3 cellular contexts compared by ENCODE assay signal in the genomic region with DNA sequence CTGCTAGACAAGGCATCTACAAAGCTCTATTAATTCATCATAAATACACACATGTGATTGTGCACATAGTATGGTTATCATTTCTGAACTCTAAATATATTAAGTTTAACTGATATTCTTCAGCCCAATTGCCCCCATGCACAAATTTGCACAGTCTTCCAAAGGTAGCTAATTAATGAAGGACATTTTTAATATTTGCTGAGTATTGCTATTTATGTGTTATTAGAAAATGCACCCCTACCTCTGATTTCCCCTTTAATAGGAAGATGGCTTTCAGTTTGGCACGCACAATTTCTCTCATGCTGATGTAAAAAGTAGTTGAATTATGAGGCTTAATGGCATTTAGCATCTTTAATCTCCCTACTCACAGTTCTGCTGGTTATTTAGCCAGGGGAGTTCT.
TF ChIP-seq lines count a peak whose summit lies in the region.

No MANE protein-coding gene starts in this region.

TF ChIP-seq in HepG2, 621 proteins besides CTCF, POLR2A, EP300 and RAD21:
- TF ChIP-seq ZBTB1 (CRISPR knock-in tag; IDR thresholded peaks at IDR 0.05; ENCODE audit: borderline replicate concordance) (no peak), MAFK (conservative IDR thresholded peaks at IDR 0.05 in 1 of 2, IDR thresholded peaks at IDR 0.05 in 1 of 2; ENCODE audit: low read length in 2 of 2) (peak; percentile 10 to 71; a peak in 2 of 4 replicates), TAF1 (CRISPR knock-in tag; IDR thresholded peaks at IDR 0.05) (no peak), GABPB1 (CRISPR knock-in tag; IDR thresholded peaks at IDR 0.05) (no peak), MYC (CRISPR knock-in tag; IDR thresholded peaks at IDR 0.05; ENCODE audit: borderline replicate concordance) (no peak), MYNN (CRISPR knock-in tag; IDR thresholded peaks at IDR 0.05; ENCODE audit: low read depth) (no peak), MAFF (IDR thresholded peaks at IDR 0.05; ENCODE audit: low read depth, low read length) (peak; percentile 62), ZSCAN30 (CRISPR knock-in tag; IDR thresholded peaks at IDR 0.05) (no peak)
- TF ChIP-seq, protein P1, sequence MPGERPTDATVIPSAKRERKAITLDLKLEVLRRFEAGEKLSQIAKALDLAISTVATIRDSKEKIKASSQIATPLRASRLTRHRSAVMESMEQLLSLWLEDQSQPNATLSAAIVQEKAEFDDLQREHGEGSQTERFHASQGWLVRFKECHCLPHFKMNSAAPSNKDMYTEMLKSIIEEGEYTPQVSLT (CRISPR knock-in tag; IDR thresholded peaks at IDR 0.05; ENCODE audit: borderline replicate concordance, low read depth) = no peak
- TF ChIP-seq, protein P2, sequence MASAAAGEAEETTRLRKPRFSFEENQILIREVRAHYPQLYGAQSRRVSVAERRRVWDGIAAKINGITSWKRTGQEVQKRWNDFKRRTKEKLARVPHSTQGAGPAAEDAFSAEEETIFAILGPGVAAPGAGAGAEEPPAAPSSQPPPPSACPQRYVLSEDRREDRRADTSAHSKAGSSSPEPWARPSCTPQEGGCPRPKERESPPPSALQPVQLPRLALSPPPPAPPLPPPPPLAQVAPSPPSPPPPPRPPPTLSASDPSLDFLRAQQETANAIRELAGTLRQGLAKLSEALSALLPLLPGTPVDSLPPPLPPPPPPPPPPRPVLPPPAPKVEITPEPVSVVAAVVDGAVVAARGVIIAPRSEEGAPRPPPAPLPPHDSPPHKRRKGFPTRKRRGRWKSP (CRISPR knock-in tag; IDR thresholded peaks at IDR 0.05) = no peak
- TF ChIP-seq, protein P3, sequence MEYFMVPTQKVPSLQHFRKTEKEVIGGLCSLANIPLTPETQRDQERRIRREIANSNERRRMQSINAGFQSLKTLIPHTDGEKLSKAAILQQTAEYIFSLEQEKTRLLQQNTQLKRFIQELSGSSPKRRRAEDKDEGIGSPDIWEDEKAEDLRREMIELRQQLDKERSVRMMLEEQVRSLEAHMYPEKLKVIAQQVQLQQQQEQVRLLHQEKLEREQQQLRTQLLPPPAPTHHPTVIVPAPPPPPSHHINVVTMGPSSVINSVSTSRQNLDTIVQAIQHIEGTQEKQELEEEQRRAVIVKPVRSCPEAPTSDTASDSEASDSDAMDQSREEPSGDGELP (IDR thresholded peaks at IDR 0.05; ENCODE audit: borderline replicate concordance, low read depth) = no peak
- TF ChIP-seq, protein P4, sequence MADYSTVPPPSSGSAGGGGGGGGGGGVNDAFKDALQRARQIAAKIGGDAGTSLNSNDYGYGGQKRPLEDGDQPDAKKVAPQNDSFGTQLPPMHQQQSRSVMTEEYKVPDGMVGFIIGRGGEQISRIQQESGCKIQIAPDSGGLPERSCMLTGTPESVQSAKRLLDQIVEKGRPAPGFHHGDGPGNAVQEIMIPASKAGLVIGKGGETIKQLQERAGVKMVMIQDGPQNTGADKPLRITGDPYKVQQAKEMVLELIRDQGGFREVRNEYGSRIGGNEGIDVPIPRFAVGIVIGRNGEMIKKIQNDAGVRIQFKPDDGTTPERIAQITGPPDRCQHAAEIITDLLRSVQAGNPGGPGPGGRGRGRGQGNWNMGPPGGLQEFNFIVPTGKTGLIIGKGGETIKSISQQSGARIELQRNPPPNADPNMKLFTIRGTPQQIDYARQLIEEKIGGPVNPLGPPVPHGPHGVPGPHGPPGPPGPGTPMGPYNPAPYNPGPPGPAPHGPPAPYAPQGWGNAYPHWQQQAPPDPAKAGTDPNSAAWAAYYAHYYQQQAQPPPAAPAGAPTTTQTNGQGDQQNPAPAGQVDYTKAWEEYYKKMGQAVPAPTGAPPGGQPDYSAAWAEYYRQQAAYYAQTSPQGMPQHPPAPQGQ (CRISPR knock-in tag; IDR thresholded peaks at IDR 0.05; ENCODE audit: borderline replicate concordance) = no peak
- TF ChIP-seq, protein P5, sequence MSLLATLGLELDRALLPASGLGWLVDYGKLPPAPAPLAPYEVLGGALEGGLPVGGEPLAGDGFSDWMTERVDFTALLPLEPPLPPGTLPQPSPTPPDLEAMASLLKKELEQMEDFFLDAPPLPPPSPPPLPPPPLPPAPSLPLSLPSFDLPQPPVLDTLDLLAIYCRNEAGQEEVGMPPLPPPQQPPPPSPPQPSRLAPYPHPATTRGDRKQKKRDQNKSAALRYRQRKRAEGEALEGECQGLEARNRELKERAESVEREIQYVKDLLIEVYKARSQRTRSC (CRISPR knock-in tag; IDR thresholded peaks at IDR 0.05; ENCODE audit: low read depth) = no peak

TF ChIP-seq in A549, 52 proteins besides CTCF, POLR2A, EP300 and RAD21:
- TF ChIP-seq MAFK (IDR thresholded peaks at IDR 0.05; ENCODE audit: partially characterized antibody) (peak; percentile 36), CHD4 (IDR thresholded peaks at IDR 0.05; ENCODE audit: borderline replicate concordance) (no peak)

TF ChIP-seq in IMR-90, 13 proteins besides CTCF, POLR2A, EP300 and RAD21:
- peak; percentile 42; the same call in 1 of the 2 replicates for TF ChIP-seq MAFK (IDR thresholded peaks at IDR 0.05; ENCODE audit: low read depth, low read length)
- TF ChIP-seq, protein P6, sequence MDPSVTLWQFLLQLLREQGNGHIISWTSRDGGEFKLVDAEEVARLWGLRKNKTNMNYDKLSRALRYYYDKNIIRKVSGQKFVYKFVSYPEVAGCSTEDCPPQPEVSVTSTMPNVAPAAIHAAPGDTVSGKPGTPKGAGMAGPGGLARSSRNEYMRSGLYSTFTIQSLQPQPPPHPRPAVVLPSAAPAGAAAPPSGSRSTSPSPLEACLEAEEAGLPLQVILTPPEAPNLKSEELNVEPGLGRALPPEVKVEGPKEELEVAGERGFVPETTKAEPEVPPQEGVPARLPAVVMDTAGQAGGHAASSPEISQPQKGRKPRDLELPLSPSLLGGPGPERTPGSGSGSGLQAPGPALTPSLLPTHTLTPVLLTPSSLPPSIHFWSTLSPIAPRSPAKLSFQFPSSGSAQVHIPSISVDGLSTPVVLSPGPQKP (IDR thresholded peaks at IDR 0.05; ENCODE audit: borderline replicate concordance, low read depth, low read length) = no peak
- TF ChIP-seq FOS (IDR thresholded peaks at IDR 0.05; ENCODE audit: low read depth, low read length) = no peak
